25 cellular contexts compared by ENCODE assay signal in the genomic region with DNA sequence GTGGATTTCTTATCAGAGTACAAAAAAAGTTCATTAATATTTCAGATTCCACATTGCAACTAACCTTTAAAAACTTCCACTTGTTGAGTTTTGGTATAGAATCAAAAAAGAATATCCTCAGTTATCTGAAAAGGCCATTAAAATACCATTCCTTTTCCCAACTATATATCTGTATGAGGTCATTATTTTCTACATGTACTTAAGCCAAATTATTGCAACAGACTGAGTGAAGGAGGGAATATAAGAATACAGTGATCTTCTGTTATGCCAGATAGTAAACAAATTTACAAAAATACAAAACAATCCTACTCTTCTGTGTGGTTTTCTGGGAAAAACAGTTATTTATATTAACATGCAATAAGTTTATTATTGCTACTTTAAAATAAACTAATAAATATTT.
"Had no signal": no experiment of that assay in that cellular context is flagged by ENCODE, and none has a peak within 500 bp of the region (broad histone marks: within the 10 kb centered on the region; RNA-seq: fewer than 3 reads in every experiment).

No MANE protein-coding gene starts in this region.

- FAIRE-seq: colon, islet of Langerhans, small intestine had no signal

- H3K4me1 ChIP-seq: parathyroid adenoma had no signal

- H3K9ac ChIP-seq: parathyroid adenoma had no signal

- H3K4me3 ChIP-seq: dorsolateral prefrontal cortex, gastrocnemius medialis, left lung, mucosa of descending colon, right lobe of liver, thyroid gland, vagina had no signal

- H3K27ac ChIP-seq: gastrocnemius medialis, left lung, neutrophil, parathyroid adenoma, right lobe of liver, thyroid gland, vagina had no signal

- DNase-seq: dorsolateral prefrontal cortex; effector CD4-positive, alpha-beta T cell; gastrocnemius medialis; head of caudate nucleus; left cardiac atrium; left lung; mesenchymal stem cell; mucosa of descending colon; naive B cell; right lobe of liver; small intestine; stimulated activated CD4-positive, alpha-beta T cell treated with anti-CD3 and anti-CD28 coated beads, Interleukin-12 subunit alpha, Interleukin-12 subunit beta, amount 100 ng/mL, for 4 hours; stimulated activated CD4-positive, alpha-beta T cell treated with anti-CD3 and anti-CD28 coated beads, Interleukin-1b, Interleukin-23, amount 100 ng/mL, for 48 hours; stimulated activated CD4-positive, alpha-beta T cell treated with anti-CD3 and anti-CD28 coated beads, Interleukin-4, amount 100 ng/mL, for 1 hour; stimulated activated CD8-positive, alpha-beta memory T cell treated with anti-CD3 and anti-CD28 coated beads, Interleukin-4, amount 100 ng/mL, for 48 hours; stimulated activated naive CD4-positive, alpha-beta T cell; stimulated activated naive CD8-positive, alpha-beta T cell treated with anti-CD3 and anti-CD28 coated beads, Interleukin-15, amount 100 ng/mL, for 72 hours; thyroid gland; trophoblast cell had no signal

- ATAC-seq: gastrocnemius medialis; left cardiac atrium; left lung; mucosa of descending colon; natural killer cell treated with Interleukin-12 subunit alpha and Interleukin-12 subunit beta and Interleukin-15 and Interleukin-18, amount 100 ng/mL, for 72 hours; right lobe of liver; stimulated activated naive CD8-positive, alpha-beta T cell treated with anti-CD3 and anti-CD28 coated beads, Interleukin-15, amount 100 ng/mL, for 72 hours had no signal

- H2AFZ ChIP-seq: parathyroid adenoma had no signal

- H3K9me3 ChIP-seq: gastrocnemius medialis, left lung, mucosa of descending colon, neutrophil, right lobe of liver, thyroid gland, vagina had no signal

- H3K27me3 ChIP-seq: dorsolateral prefrontal cortex, gastrocnemius medialis, left lung, neutrophil, right lobe of liver, thyroid gland, vagina had no signal
